Comparison of ENCODE assay signal across 29 cellular contexts in genomic region chr14:53847881-53848280, GRCh38.
"Had no signal": no experiment of that assay in that cellular context is flagged by ENCODE, and none has a peak within 500 bp of the region (broad histone marks: within the 10 kb centered on the region; RNA-seq: fewer than 3 reads in every experiment).

No MANE protein-coding gene starts in this region.

- H3K4me3 ChIP-seq: ascending aorta, breast epithelium, cardiac muscle cell, colonic mucosa, gastrocnemius medialis, heart left ventricle had no signal

- H3K4me1 ChIP-seq: breast epithelium, colonic mucosa, gastrocnemius medialis had no signal

- H3K36me3 ChIP-seq: ascending aorta, breast epithelium, cardiac muscle cell, colonic mucosa, gastrocnemius medialis, heart left ventricle had no signal

- H3K9me3 ChIP-seq: ascending aorta, breast epithelium, colonic mucosa, gastrocnemius medialis, heart left ventricle had no signal

- H3K27ac ChIP-seq: ascending aorta, breast epithelium, cardiac muscle cell, colonic mucosa, epithelial cell of prostate, foreskin keratinocyte, gastrocnemius medialis, heart left ventricle had no signal

- ATAC-seq: activated naive CD4-positive, alpha-beta T cell treated with anti-CD3 and anti-CD28 coated beads, Interleukin-2, amount 50 U/mL, for 72 hours; activated T-cell treated with anti-CD3 and anti-CD28 coated beads, Interleukin-2, amount 50 U/mL, for 72 hours; foreskin keratinocyte; gastrocnemius medialis; heart left ventricle had no signal

- DNase-seq: activated CD4-positive, alpha-beta memory T cell treated with anti-CD3 and anti-CD28 coated beads, Interleukin-2, amount 10 ng/mL, durations not matched to agents 7 days and 5 days; activated CD4-positive, alpha-beta T cell treated with anti-CD3 and anti-CD28 coated beads for 1 hour; activated CD4-positive, alpha-beta T cell treated with anti-CD3 and anti-CD28 coated beads for 4 hours; activated CD4-positive, alpha-beta T cell treated with anti-CD3 and anti-CD28 coated beads, Interleukin-2, amount 10 ng/mL, durations not matched to agents 7 days and 5 days; activated CD4-positive, alpha-beta T cell treated with anti-CD3 and anti-CD28 coated beads, Interleukin-2, amount 50 U/mL, for 4 hours; activated CD8-positive, alpha-beta memory T cell treated with anti-CD3 and anti-CD28 coated beads, Interleukin-2, amount 50 U/mL, for 48 hours; activated gamma-delta T cell; activated naive CD4-positive, alpha-beta T cell; activated naive CD4-positive, alpha-beta T cell treated with anti-CD3 and anti-CD28 coated beads, Interleukin-2, amount 10 ng/mL, durations not matched to agents 7 days and 5 days; activated naive CD8-positive, alpha-beta T cell treated with anti-CD3 and anti-CD28 coated beads, Interleukin-2, amount 10 ng/mL, durations not matched to agents 7 days and 5 days; activated T-cell treated with anti-CD3 and anti-CD28 coated beads for 4 hours; activated T-cell treated with anti-CD3 and anti-CD28 coated beads, Interleukin-2, amount 50 U/mL, for 24 hours; activated T-cell treated with anti-CD3 and anti-CD28 coated beads, Interleukin-2, amount 50 U/mL, for 72 hours; central memory CD4-positive, alpha-beta T cell; cerebellar nuclear complex; colonic mucosa; effector CD8-positive, alpha-beta T cell; foreskin keratinocyte; gastrocnemius medialis; glutamatergic neuron; heart left ventricle; T-helper 2 cell had no signal

- FAIRE-seq: endometrium, endothelial cell of umbilical vein had no signal

- H3K27me3 ChIP-seq: ascending aorta, breast epithelium, cardiac muscle cell, colonic mucosa, foreskin keratinocyte, gastrocnemius medialis, heart left ventricle had no signal
